18 cellular contexts compared by ENCODE assay signal in genomic region chr3:11733914-11734313, GRCh38.
"Had no signal": no experiment of that assay in that cellular context is flagged by ENCODE, and none has a peak within 500 bp of the region (broad histone marks: within the 10 kb centered on the region; RNA-seq: fewer than 3 reads in every experiment).

No MANE protein-coding gene starts in this region.

- H3K27me3 ChIP-seq: colonic mucosa, hepatocyte, right atrium auricular region had no signal

- H3K9me3 Mint-ChIP-seq: memory B cell; mesothelial cell of epicardium; natural killer cell treated with Interleukin-12 subunit alpha and Interleukin-12 subunit beta and Interleukin-15 and Interleukin-18, amount 100 ng/mL, for 72 hours; type B pancreatic cell had no signal

- H3K36me3 ChIP-seq: colonic mucosa, left ventricle myocardium inferior, lower lobe of right lung, neutrophil, right atrium auricular region had no signal

- H3K36me3 Mint-ChIP-seq: memory B cell; mesothelial cell of epicardium; natural killer cell treated with Interleukin-12 subunit alpha and Interleukin-12 subunit beta and Interleukin-15 and Interleukin-18, amount 100 ng/mL, for 72 hours; type B pancreatic cell had no signal

- H3K4me1 ChIP-seq: colonic mucosa, left ventricle myocardium inferior, lower lobe of right lung, right atrium auricular region had no signal

- H3K9me3 ChIP-seq: colonic mucosa, left ventricle myocardium inferior, lower lobe of right lung, neutrophil, right atrium auricular region had no signal

- H3K79me2 ChIP-seq: hepatocyte had no signal

- H3K27ac ChIP-seq: colonic mucosa, hepatocyte, left ventricle myocardium inferior, lower lobe of right lung, neutrophil, right atrium auricular region had no signal

- H3K27ac Mint-ChIP-seq: memory B cell; mesothelial cell of epicardium; natural killer cell treated with Interleukin-12 subunit alpha and Interleukin-12 subunit beta and Interleukin-15 and Interleukin-18, amount 100 ng/mL, for 72 hours; type B pancreatic cell had no signal

- H3K4me3 ChIP-seq: colonic mucosa, hepatocyte, left ventricle myocardium inferior, lower lobe of right lung, right atrium auricular region, smooth muscle cell had no signal

- H2AFZ ChIP-seq: hepatocyte had no signal

- H3K4me2 ChIP-seq: hepatocyte, smooth muscle cell had no signal

- H3K4me3 Mint-ChIP-seq: memory B cell; mesothelial cell of epicardium; natural killer cell treated with Interleukin-12 subunit alpha and Interleukin-12 subunit beta and Interleukin-15 and Interleukin-18, amount 100 ng/mL, for 72 hours; type B pancreatic cell had no signal

- DNase-seq: colonic mucosa; dermis blood vessel endothelial cell; foreskin melanocyte; head of caudate nucleus; kidney; left cardiac atrium; left ventricle myocardium inferior; lower lobe of right lung; stimulated activated CD4-positive, alpha-beta T cell treated with anti-CD3 and anti-CD28 coated beads, Interleukin-2, amount 100 ng/mL, for 48 hours; stimulated activated naive CD4-positive, alpha-beta T cell treated with Interleukin-2 at 50 U/mL for 16 hours had no signal

- ATAC-seq: left cardiac atrium, lower lobe of right lung had no signal

- H3K27me3 Mint-ChIP-seq: type B pancreatic cell had no signal
